In genomic region chr18:73901589-73901988, GRCh38 we compare ENCODE assay signal across 30 cellular contexts.
"Had no signal": no experiment of that assay in that cellular context is flagged by ENCODE, and none has a peak within 500 bp of the region (broad histone marks: within the 10 kb centered on the region; RNA-seq: fewer than 3 reads in every experiment).

No MANE protein-coding gene starts in this region.

- H3K79me2 ChIP-seq: hepatocyte had no signal

- DNase-seq: activated CD4-positive, alpha-beta T cell treated with anti-CD3 and anti-CD28 coated beads for 36 hours; activated CD4-positive, alpha-beta T cell treated with anti-CD3 and anti-CD28 coated beads, Interleukin-2, amount 50 U/mL, for 1 hour; activated CD4-positive, alpha-beta T cell treated with anti-CD3 and anti-CD28 coated beads, Interleukin-2, amount 50 U/mL, for 48 hours; activated CD4-positive, CD25-positive, alpha-beta regulatory T cell; activated CD4-positive, CD25-positive, alpha-beta regulatory T cell treated with anti-CD3 and anti-CD28 coated beads, Interleukin-2, amount 50 U/mL, for 72 hours; activated CD8-positive, alpha-beta memory T cell treated with anti-CD3 and anti-CD28 coated beads for 24 hours; activated CD8-positive, alpha-beta T cell treated with anti-CD3 and anti-CD28 coated beads for 36 hours; activated effector memory CD4-positive, alpha-beta T cell treated with anti-CD3 and anti-CD28 coated beads, Interleukin-2, amount 50 U/mL, for 16 hours; activated naive CD4-positive, alpha-beta T cell treated with anti-CD3 and anti-CD28 coated beads for 36 hours; activated naive CD8-positive, alpha-beta T cell treated with anti-CD3 and anti-CD28 coated beads for 36 hours; activated naive CD8-positive, alpha-beta T cell treated with anti-CD3 and anti-CD28 coated beads, Interleukin-2, amount 50 U/mL, for 24 hours; activated T-cell treated with anti-CD3 and anti-CD28 coated beads, Interleukin-2, amount 50 U/mL, for 4 hours; adrenal gland; amygdala; aorta; body of pancreas; caudate nucleus; cortex of kidney; dermis blood vessel endothelial cell; effector CD4-positive, alpha-beta T cell; effector memory CD8-positive, alpha-beta T cell; erythroblast; esophagus squamous epithelium; foreskin melanocyte; heart right ventricle; T-helper 17 cell; T1000 had no signal

- H2AFZ ChIP-seq: hepatocyte had no signal

- H3K27ac ChIP-seq: adrenal gland, body of pancreas, esophagus squamous epithelium, gastroesophageal sphincter, heart right ventricle, hepatocyte had no signal

- H3K36me3 ChIP-seq: adrenal gland, esophagus squamous epithelium, gastroesophageal sphincter, heart right ventricle had no signal

- H3K4me2 ChIP-seq: hepatocyte had no signal

- H3K27me3 ChIP-seq: adrenal gland, body of pancreas, esophagus squamous epithelium, hepatocyte had no signal

- ATAC-seq: activated CD4-positive, alpha-beta T cell treated with anti-CD3 and anti-CD28 coated beads for 36 hours; activated CD8-positive, alpha-beta T cell treated with anti-CD3 and anti-CD28 coated beads for 36 hours; activated naive CD8-positive, alpha-beta T cell treated with anti-CD3 and anti-CD28 coated beads, Interleukin-2, amount 50 U/mL, for 24 hours; activated T-cell treated with anti-CD3 and anti-CD28 coated beads, Interleukin-2, amount 50 U/mL, for 4 hours; activated T-helper 17 cell treated with anti-CD3 and anti-CD28 coated beads, Interleukin-2, amount 50 U/mL, for 72 hours; body of pancreas; effector memory CD8-positive, alpha-beta T cell; gastroesophageal sphincter; heart right ventricle; T-helper 17 cell had no signal

- H3K4me1 ChIP-seq: adrenal gland, body of pancreas, esophagus squamous epithelium, gastroesophageal sphincter, heart right ventricle had no signal

- H3K4me3 ChIP-seq: adrenal gland, body of pancreas, esophagus squamous epithelium, gastroesophageal sphincter, heart right ventricle, hepatocyte had no signal

- H3K9me3 ChIP-seq: adrenal gland, body of pancreas, esophagus squamous epithelium, gastroesophageal sphincter, heart right ventricle had no signal
